9 cellular contexts compared by ENCODE assay signal in genomic region chr4:189202182-189202868, GRCh38.
DNase-seq lines count a peak whose midpoint lies in the region; ATAC-seq, FAIRE-seq and TF ChIP-seq lines count a peak whose summit lies in the region.
"Had no signal": no experiment of that assay in that cellular context is flagged by ENCODE, and none has a peak within 500 bp of the region (broad histone marks: within the 10 kb centered on the region; RNA-seq: fewer than 3 reads in every experiment).

No MANE protein-coding gene starts in this region.

- no peak overlapping the region for H3K4me3 ChIP-seq in A549
- H3K4me3 ChIP-seq in brain microvascular endothelial cell (ENCODE audit: low read depth, low read length): peak overlapping the region; percentile 40

- no peaks in the 10 kb centered on the region for H3K9me3 ChIP-seq in A549

- TF ChIP-seq CTCF in A549 (IDR thresholded peaks at IDR 0.05): peak; percentile 79
- TF ChIP-seq CTCF in GM10266 (IDR thresholded peaks at IDR 0.05; ENCODE audit: control insufficient read depth, insufficient read depth, low read depth, missing control alignments): peak; percentile 44
- peak; percentile 94 for TF ChIP-seq CTCF in brain microvascular endothelial cell (IDR thresholded peaks at IDR 0.05; ENCODE audit: low read depth, low read length, missing control alignments)

- ATAC-seq in A549 (peak; percentile 70 to 87; a peak in 5 of 6 replicates), HG03457 (IDR thresholded peaks at IDR 0.05; ENCODE audit: unreplicated experiment) (peak; percentile 65), GM18907 (IDR thresholded peaks at IDR 0.05; ENCODE audit: unreplicated experiment) (no peak)

- TF ChIP-seq POLR2A in A549 (IDR thresholded peaks at IDR 0.05; ENCODE audit: low read length): no peak

- no peak for TF ChIP-seq EP300 in A549 (IDR thresholded peaks at IDR 0.05)

- no peaks in the 10 kb centered on the region for H3K36me3 ChIP-seq in brain microvascular endothelial cell (replicated peaks)

- CTCF ChIA-PET in A549 (lab: Yijun Ruan, JAX): interaction anchor here (0.6 to 1.4 kb wide), 17 partner anchors 10 to 1119 kb away, joined by 3 to 5 read pairs (median 3); no protein-coding TSS in a partner anchor

- peak overlapping the region; percentile 57 for H3K4me2 ChIP-seq in A549

- no peak for FAIRE-seq in A549 (lab: Jason Lieb, UNC)

- in situ Hi-C loops in brain microvascular endothelial cell (cut with HindIII; ENCODE audit: low pct_ligation_motif_present, low sequenced_read_pairs): no loop called here

- POLR2A ChIA-PET in A549 (lab: Yijun Ruan, JAX): no interaction called here

- 0 out of 3 replicates have a peak, but pooled peaks cover 7% of the 10 kb centered on the region for H3K4me1 ChIP-seq in A549

- peak overlapping the region; percentile 46 to 61 for H3K27ac ChIP-seq in A549
- H3K27ac ChIP-seq in brain microvascular endothelial cell: peak overlapping the region; percentile 52
- H3K27ac ChIP-seq: skin epidermis had no signal

- WGBS in A549 (ENCODE audit: missing lambda C conversion rate): 4% methylated on average over 16 of the region's 16 CpGs

- no peaks in the 10 kb centered on the region for H3K27me3 ChIP-seq in brain microvascular endothelial cell (replicated peaks)

- DNase-seq in A549 (ENCODE audit: low read depth in 1 of 2, low spot score in 1 of 2) (peak; percentile 36 to 73), GM10266 (ENCODE audit: extremely low spot score) (peak; percentile 7), NOMO-1 treated with dmso at 0.1 percent for 144 hours (lab: John Stamatoyannopoulos, UW; ENCODE audit: unreplicated experiment) (peak; percentile 39), brain microvascular endothelial cell (peak; percentile 71), kidney glomerular epithelial cell (lab: John Stamatoyannopoulos, UW) (peak; percentile 49)
- peak; percentile 47 for DNase-seq in stimulated activated CD4-positive, alpha-beta T cell treated with anti-CD3 and anti-CD28 coated beads, Interleukin-15, amount 100 ng/mL, for 24 hours

- TF ChIP-seq RAD21 in A549 (conservative IDR thresholded peaks at IDR 0.05 in 1 of 2, IDR thresholded peaks at IDR 0.05 in 1 of 2): peak; percentile 90 to 91

TF ChIP-seq in A549, 52 proteins besides CTCF, POLR2A, EP300 and RAD21:
- 0 out of 2 replicates have a peak, but pooled peaks have one; percentile 39 for TF ChIP-seq RFX5 (IDR thresholded peaks at IDR 0.05)
- TF ChIP-seq KDM1A (IDR thresholded peaks at IDR 0.05; ENCODE audit: low read depth): no peak
- TF ChIP-seq E2F6 (IDR thresholded peaks at IDR 0.05; ENCODE audit: borderline replicate concordance, low read depth): peak; percentile 59; the same call in 1 of the 2 replicates
- TF ChIP-seq MAX (IDR thresholded peaks at IDR 0.05): peak; percentile 94
- TF ChIP-seq RCOR1 (IDR thresholded peaks at IDR 0.05; ENCODE audit: low read depth, low read length): no peak
- TF ChIP-seq CEBPB (IDR thresholded peaks at IDR 0.05): 0 out of 4 replicates have a peak, but pooled peaks of 1 of the 2 experiments have one; percentile 36
- peak; percentile 84 for TF ChIP-seq SMC3 (IDR thresholded peaks at IDR 0.05)

Comparison
In these comparisons a context has a peak if more than half of its experiments do, and no peak if none do; other contexts are left out.
1. DNase-seq: peak in every context shown above with its lines; median percentile 71 in brain microvascular endothelial cell; 54 in A549; 49 in kidney glomerular epithelial cell; 47 in stimulated activated CD4-positive, alpha-beta T cell treated with anti-CD3 and anti-CD28 coated beads, Interleukin-15, amount 100 ng/mL, for 24 hours; 39 in NOMO-1 treated with dmso at 0.1 percent for 144 hours; 7 in GM10266.
2. CTCF ChIP-seq: peak in every context shown above with its lines; median percentile 94 in brain microvascular endothelial cell; 79 in A549; 44 in GM10266.